In the genomic region with DNA sequence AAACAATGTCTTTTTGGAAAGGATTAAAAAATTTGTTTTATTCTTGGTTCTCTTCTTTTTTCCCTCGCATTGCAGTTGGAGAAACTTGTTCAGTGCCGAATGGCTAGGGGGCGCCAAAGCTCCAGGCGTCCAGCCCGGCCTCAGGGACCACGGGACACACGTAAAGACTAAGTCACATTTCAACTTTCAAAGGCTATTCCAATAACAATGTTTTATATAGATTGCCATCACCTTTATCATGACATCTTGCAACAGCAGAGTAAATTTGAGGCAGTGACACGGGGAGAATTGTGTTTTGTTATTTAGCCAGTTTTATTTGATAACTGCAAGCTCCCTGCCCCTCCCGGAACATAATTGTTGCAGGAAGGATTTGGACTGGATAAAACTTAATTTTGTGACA, we compare ENCODE assay signal across 8 cellular contexts. TPM values are rescaled to one million over a fixed set of nuclear protein-coding genes. Genes with fewer than 3 reads are reported as not detected.
A peak's percentile ranks its signal among the peaks of the same experiment; 100 is the strongest.
DNase-seq lines count a peak whose midpoint lies in the region; ATAC-seq and TF ChIP-seq lines count a peak whose summit lies in the region.

No MANE protein-coding gene starts in this region.

- H3K9me3 ChIP-seq in SJSA1 (replicated peaks), result no peaks in the 10 kb centered on the region
- H3K9me3 ChIP-seq in gastrocnemius medialis, result no peaks in the 10 kb centered on the region

- no peak for TF ChIP-seq POLR2A in gastrocnemius medialis (IDR thresholded peaks at IDR 0.05)

- no peak overlapping the region for H3K27ac ChIP-seq in SJSA1
- H3K27ac ChIP-seq in gastrocnemius medialis, result peak overlapping the region in 3 of 4 donors; percentile 33 to 64 (median 53)

- no peaks in the 10 kb centered on the region; the same call in 1 of the 2 replicates for H3K27me3 ChIP-seq in SJSA1 (replicated peaks)
- peaks cover 38 to 47% (median 39%) of the 10 kb centered on the region in 3 donors for H3K27me3 ChIP-seq in gastrocnemius medialis

- ATAC-seq in gastrocnemius medialis, result peak in 1 of 2 donors; percentile 54
- no peak for ATAC-seq in HG03095 (IDR thresholded peaks at IDR 0.05; ENCODE audit: unreplicated experiment)

- intact Hi-C loops in gastrocnemius medialis (cut with DNase I; ENCODE audit: low total_unique reads), result loop anchor here (1.0 to 10.0 kb wide), 6 partner anchors 432 to 1332 kb away; no protein-coding TSS in a partner anchor

- peak; percentile 62 to 84 (median 69) for TF ChIP-seq CTCF in gastrocnemius medialis (IDR thresholded peaks at IDR 0.05 in 4 of 5, conservative IDR thresholded peaks at IDR 0.05 in 1 of 5)

- DNase-seq in NCI-H1436 (lab: John Stamatoyannopoulos, UW) (peak; percentile 20), NCI-H1436 treated with DMSO at 0.1 percent for 48 hours (lab: John Stamatoyannopoulos, UW) (no peak), KBM-7 (peak; percentile 61), SJSA1 (ENCODE audit: low read depth in 1 of 2, low spot score in 2 of 2) (peak; percentile 72 to 78), astrocyte of the hippocampus (ENCODE audit: low read depth, low spot score) (peak; percentile 92), hippocampal formation (lab: John Stamatoyannopoulos, UW) (peak; percentile 51 to 64), gastrocnemius medialis (peak in 1 of 2 donors; percentile 43)

- in situ Hi-C loops in KBM-7 (cut with MboI; ENCODE audit: low pct_unique_long_range_greater_than_20kb, low sequenced_read_pairs) (loop anchor here (25.0 kb wide), 2 partner anchors 389 to 1164 kb away; no protein-coding TSS in a partner anchor), gastrocnemius medialis (cut with MboI; ENCODE audit: low sequenced_read_pairs in 4 of 4) (loop anchor here (5.0 to 10.0 kb wide), 4 partner anchors 432 to 1164 kb away; no protein-coding TSS in a partner anchor)

- H3K4me3 ChIP-seq in SJSA1 (no peak overlapping the region), gastrocnemius medialis (peak overlapping the region in 3 of 4 donors; percentile 30 to 55 (median 34))

- H3K4me1 ChIP-seq in SJSA1 (replicated peaks) (peaks cover 61% of the 10 kb centered on the region), gastrocnemius medialis (peaks cover 7 to 25% of the 10 kb centered on the region in 2 donors)

- no peaks in the 10 kb centered on the region for H3K36me3 ChIP-seq in SJSA1
- no peaks in the 10 kb centered on the region for H3K36me3 ChIP-seq in gastrocnemius medialis

RNA-seq across cellular contexts. Expression of gene IGFBP3, which starts 2.2 kb away (rescaled TPM):
- total RNA-seq in SJSA1 (2014; rRNA removed; shearing (Covaris generic)), result 101 and 118 TPM in 2 replicates
- 100 to 1,000 TPM in 1 of 4 donors, 10 to 100 TPM in 3; 81.4 to 203 (median 90.2) TPM for total RNA-seq in gastrocnemius medialis

RNA-seq across cellular contexts. Expression of gene IGFBP1, which starts 35.0 kb away (rescaled TPM):
- not detected in 2 replicates for total RNA-seq in SJSA1 (2014; rRNA removed; shearing (Covaris generic))
- 1 to 10 TPM in 1 of 4 donors, under 1 TPM in 1, not detected in 2; 0.49 to 3.6 TPM for total RNA-seq in gastrocnemius medialis

RNA-seq across cellular contexts. Expression of gene CCDC201, which starts 50.4 kb away (rescaled TPM):
- total RNA-seq in SJSA1 (2014; rRNA removed; shearing (Covaris generic)), result not detected in 2 replicates
- not detected for total RNA-seq in gastrocnemius medialis
